ENCODE assay signal across 9 cellular contexts in the genomic region with DNA sequence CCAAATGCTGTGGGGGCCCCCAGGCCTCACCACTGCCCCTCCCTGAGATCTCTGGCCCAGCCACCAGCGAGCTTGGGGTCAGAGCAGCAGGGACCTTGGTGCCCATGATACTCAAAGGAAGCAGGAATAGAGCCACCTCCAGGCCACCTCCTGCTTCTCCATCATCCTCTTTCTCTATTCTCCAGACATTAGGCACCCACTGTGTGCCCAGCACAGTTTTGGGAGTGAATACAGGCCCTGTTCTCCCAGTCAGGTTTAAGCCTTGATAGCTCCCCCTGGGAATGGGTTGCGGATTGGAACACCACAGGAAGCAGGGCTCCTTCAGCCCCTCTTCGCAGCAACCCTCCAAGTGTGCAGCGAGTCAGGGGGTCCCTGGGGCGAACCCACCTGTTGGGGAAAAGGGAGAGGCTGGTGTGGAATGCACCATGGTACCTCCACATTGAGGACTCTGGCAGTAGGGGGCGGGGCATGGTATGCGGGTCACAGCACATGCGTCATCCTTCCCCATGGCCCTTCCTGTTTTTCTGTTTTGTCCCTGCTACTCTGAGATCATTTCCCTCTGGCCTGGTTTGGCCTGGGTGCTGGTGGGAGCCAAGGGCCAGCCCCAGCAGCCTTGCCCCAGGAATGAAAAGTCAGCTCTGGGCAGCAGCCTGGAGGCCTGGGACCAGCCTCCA. TPM values are rescaled to one million over a fixed set of nuclear protein-coding genes. Genes with fewer than 3 reads are reported as not detected.
DNase-seq lines count a peak whose midpoint lies in the region; ATAC-seq, FAIRE-seq and TF ChIP-seq lines count a peak whose summit lies in the region.
"Had no signal": no experiment of that assay in that cellular context is flagged by ENCODE, and none has a peak within 500 bp of the region (broad histone marks: within the 10 kb centered on the region; RNA-seq: fewer than 3 reads in every experiment).

No MANE protein-coding gene starts in this region.

- no peak overlapping the region for H2AK9ac ChIP-seq in IMR-90 (replicated peaks; ENCODE audit: low read depth, low read length, poor library complexity)

- no peak overlapping the region for H2BK15ac ChIP-seq in IMR-90 (ENCODE audit: low read depth, low read length)

- no peak overlapping the region; a peak in 1 of 4 replicates for H4K8ac ChIP-seq in IMR-90 (ENCODE audit: low read depth in 2 of 2, low read length in 2 of 2)

- H3K27me3 Mint-ChIP-seq in brain = peaks cover 2% of the 10 kb centered on the region

- no TSS peak for BruUV-seq in IMR-90 (replicated peaks; lab: Mats Ljungman, UMichigan)

- no peak overlapping the region for H3K4me2 ChIP-seq in IMR-90 (ENCODE audit: low read depth, low read length)

- POLR2A ChIA-PET in IMR-90 (lab: Charles Lee; ENCODE audit: unreplicated experiment) = no interaction called here

- peak overlapping the region; percentile 40; the same call in 1 of the 2 replicates for H2AK5ac ChIP-seq in IMR-90 (ENCODE audit: low read depth, low read length)

- H3K27ac ChIP-seq in IMR-90 (ENCODE audit: insufficient read depth, low read length) (no peak overlapping the region), subcutaneous abdominal adipose tissue (ENCODE audit: low read depth, low read length) (peak overlapping the region; percentile 92)

- H3K4ac ChIP-seq in IMR-90 (ENCODE audit: low read depth, low read length) = 0 out of 2 replicates have a peak overlapping the region, but pooled peaks have one; percentile 42

- H3K9ac ChIP-seq in IMR-90 (ENCODE audit: low read depth, low read length) = no peak overlapping the region
- peak overlapping the region in 4 of 5 donors; percentile 33 to 66 (median 58) for H3K9ac ChIP-seq in subcutaneous abdominal adipose tissue (ENCODE audit: low read length in 5 of 5)

- H4K20me1 ChIP-seq in IMR-90 (ENCODE audit: insufficient read depth, low read length) = peaks cover 64% of the 10 kb centered on the region

- H3K4me3 Mint-ChIP-seq in brain = no peak overlapping the region

- H3K4me3 ChIP-seq in IMR-90 (ENCODE audit: insufficient read depth, low read depth, low read length) (no peak overlapping the region), subcutaneous abdominal adipose tissue (ENCODE audit: low read depth in 1 of 5, low read length in 5 of 5) (peak overlapping the region in 1 of 5 donors; percentile 10)

- peaks cover 34% of the 10 kb centered on the region for H3K36me3 Mint-ChIP-seq in brain

- no peak overlapping the region for H2AFZ ChIP-seq in IMR-90 (replicated peaks; ENCODE audit: low read length, poor library complexity)

- H3K18ac ChIP-seq in IMR-90 (ENCODE audit: low read depth, low read length) = no peak overlapping the region

- H3K9me3 Mint-ChIP-seq in brain = no peaks in the 10 kb centered on the region

- CTCF ChIA-PET in IMR-90 (lab: Yijun Ruan, JAX) = interaction anchor here (0.6 kb wide), 1 partner anchor 10 kb away, joined by 3 read pairs; no protein-coding TSS in a partner anchor

- in situ Hi-C loops in IMR-90 (cut with MboI; ENCODE audit: low sequenced_read_pairs) = no loop called here

- no peak for TF ChIP-seq POLR2A in IMR-90 (IDR thresholded peaks at IDR 0.05; ENCODE audit: low read depth, low read length)

- no peak for ATAC-seq in IMR-90 (ENCODE audit: low read depth)
- ATAC-seq in left ventricle myocardium superior = peak; percentile 60
- ATAC-seq in GM18517 (IDR thresholded peaks at IDR 0.05; ENCODE audit: unreplicated experiment) = no peak

- TF ChIP-seq CTCF in IMR-90 (conservative IDR thresholded peaks at IDR 0.05; ENCODE audit: low read depth, low read length) = no peak
- no peak for TF ChIP-seq CTCF in brain (conservative IDR thresholded peaks at IDR 0.05)

- dilution Hi-C loops in IMR-90 (cut with HindIII; ENCODE audit: low sequenced_read_pairs, unreplicated experiment) = no loop called here

- no peak overlapping the region for H3K14ac ChIP-seq in IMR-90 (replicated peaks; ENCODE audit: low read depth, low read length)

- H4K5ac ChIP-seq in IMR-90 (ENCODE audit: low read depth, low read length) = no peak overlapping the region

- H3K9me1 ChIP-seq in IMR-90 (ENCODE audit: insufficient read depth, low read length) = peaks cover 19% of the 10 kb centered on the region

- H3K79me1 ChIP-seq in IMR-90 (ENCODE audit: low read depth in 1 of 2, low read length in 2 of 2) = peaks cover 18 to 81% of the 10 kb centered on the region in 2 experiments

- peak overlapping the region in 4 of 5 experiments; percentile 36 to 75 (median 67) for H3K27ac Mint-ChIP-seq in brain

- H3K27me3 ChIP-seq in IMR-90 (ENCODE audit: control insufficient read depth, insufficient read depth, low read length) (no peaks in the 10 kb centered on the region), subcutaneous abdominal adipose tissue (ENCODE audit: control insufficient read depth in 5 of 5, insufficient read depth in 4 of 5, low read length in 5 of 5) (no peaks in the 10 kb centered on the region)

- no peak overlapping the region for H2BK20ac ChIP-seq in IMR-90 (ENCODE audit: low read depth, low read length)

- H4K91ac ChIP-seq in IMR-90 (ENCODE audit: insufficient read depth, low read depth, low read length) = no peak overlapping the region

- DNase-seq in IMR-90 (no peak), left ventricle myocardium superior (peak; percentile 79), NCI-H2196 (lab: John Stamatoyannopoulos, UW; ENCODE audit: unreplicated experiment) (no peak), SHP77 (lab: John Stamatoyannopoulos, UW) (no peak), HTR-8/SVneo (ENCODE audit: insufficient read length, low spot score) (no peak)
- DNase-seq: NCI-H446 had no signal

- H3K23ac ChIP-seq in IMR-90 (ENCODE audit: low read depth, low read length) = no peak overlapping the region

- peak overlapping the region; percentile 21 for H2BK5ac ChIP-seq in IMR-90 (ENCODE audit: low read depth, low read length, poor library complexity, severe bottlenecking)

- no peaks in the 10 kb centered on the region for H3K9me3 ChIP-seq in IMR-90 (ENCODE audit: control insufficient read depth, insufficient read depth, low read length)
- H3K9me3 ChIP-seq in subcutaneous abdominal adipose tissue (ENCODE audit: control insufficient read depth in 5 of 5, low read length in 5 of 5) = peaks cover 0 to 10% (median 6%) of the 10 kb centered on the region in 5 donors

- TF ChIP-seq RAD21 in IMR-90 (IDR thresholded peaks at IDR 0.05; ENCODE audit: low read length) = no peak

- 80% methylated on average over 2 of the region's 8 CpGs; no CpG with 5 or more reads in 1 of the 2 experiments for WGBS in IMR-90 (ENCODE audit: extremely low coverage in 2 of 2, insufficient read length in 1 of 2), 2 experiments

- peaks cover 48% of the 10 kb centered on the region for H3K4me1 Mint-ChIP-seq in brain

- FAIRE-seq in HTR-8/SVneo (lab: Jason Lieb, UNC) = no peak

- no peak overlapping the region for H3K56ac ChIP-seq in IMR-90 (ENCODE audit: extremely low read depth, insufficient read depth, low read length)

- peaks cover 21% of the 10 kb centered on the region for H3K4me1 ChIP-seq in IMR-90 (ENCODE audit: control insufficient read depth, insufficient read depth, low read length)
- peaks cover 15 to 77% (median 53%) of the 10 kb centered on the region in 5 donors for H3K4me1 ChIP-seq in subcutaneous abdominal adipose tissue (ENCODE audit: control insufficient read depth in 5 of 5, insufficient read depth in 5 of 5, low read length in 5 of 5)

- H2BK120ac ChIP-seq in IMR-90 (ENCODE audit: low read depth, low read length) = no peak overlapping the region

- peaks cover 59% of the 10 kb centered on the region for H3K36me3 ChIP-seq in IMR-90 (ENCODE audit: control insufficient read depth, insufficient read depth, low read length)
- peaks cover 0 to 89% (median 70%) of the 10 kb centered on the region in 5 donors for H3K36me3 ChIP-seq in subcutaneous abdominal adipose tissue (ENCODE audit: control insufficient read depth in 5 of 5, insufficient read depth in 5 of 5, low read length in 5 of 5)

- intact Hi-C loops in IMR-90 (cut with micrococcal nuclease) = no loop called here
- intact Hi-C loops in left ventricle myocardium superior (cut with micrococcal nuclease) = no loop called here

TF ChIP-seq in IMR-90, 13 proteins besides CTCF, POLR2A, EP300 and RAD21 (continues in another document):
- TF ChIP-seq MXI1 (IDR thresholded peaks at IDR 0.05; ENCODE audit: borderline replicate concordance, low read depth, low read length) (no peak), CHD1 (IDR thresholded peaks at IDR 0.05; ENCODE audit: low read depth, low read length) (no peak), MAZ (IDR thresholded peaks at IDR 0.05; ENCODE audit: borderline replicate concordance, low read depth, low read length) (no peak), BHLHE40 (IDR thresholded peaks at IDR 0.05; ENCODE audit: low read depth, low read length) (no peak)

RNA-seq across cellular contexts. Expression of gene SEMA3B, which starts 14.2 kb away (rescaled TPM):
- 3.9 and 4.3 TPM in 2 replicates for total RNA-seq in IMR-90 (2012; rRNA removed)
- polyA plus RNA-seq in IMR-90 (2012; rRNA removed) = 29.3 and 34.3 TPM in 2 replicates
- 22.0 and 34.4 TPM in 2 replicates for polyA plus RNA-seq in IMR-90 (2012; cell fraction: cytosol; rRNA removed)
- 153 and 393 TPM in 2 replicates for polyA plus RNA-seq in IMR-90 (2012; cell fraction: nucleus; rRNA removed; ENCODE audit: low replicate concordance)
- polyA plus RNA-seq in brain (ENCODE audit: insufficient read depth, low read depth, low replicate concordance) = 60.5 TPM
- total RNA-seq in left ventricle myocardium superior = 20.6 TPM

RNA-seq across cellular contexts. Expression of gene GNAI2, which starts 18.7 kb away (rescaled TPM):
- 816 and 867 TPM in 2 replicates for total RNA-seq in IMR-90 (2012; rRNA removed)
- 1,079 and 1,150 TPM in 2 replicates for polyA plus RNA-seq in IMR-90 (2012; rRNA removed)
- 411 and 787 TPM in 2 replicates for polyA plus RNA-seq in IMR-90 (2012; cell fraction: cytosol; rRNA removed)
- polyA plus RNA-seq in IMR-90 (2012; cell fraction: nucleus; rRNA removed; ENCODE audit: low replicate concordance) = 281 and 349 TPM in 2 replicates
- polyA plus RNA-seq in brain (ENCODE audit: insufficient read depth, low read depth, low replicate concordance) = 348 TPM
- 137 TPM for total RNA-seq in left ventricle myocardium superior

RNA-seq across cellular contexts. Expression of gene LSMEM2, which starts 24.2 kb away (rescaled TPM):
- total RNA-seq in IMR-90 (2012; rRNA removed) (under 0.01 TPM in 2 replicates), left ventricle myocardium superior (31.6 TPM)
- polyA plus RNA-seq in IMR-90 (2012; rRNA removed) (not detected in 2 replicates), brain (ENCODE audit: insufficient read depth, low read depth, low replicate concordance) (0.51 TPM)
- not detected in 2 replicates for polyA plus RNA-seq in IMR-90 (2012; cell fraction: cytosol; rRNA removed)
- 0.37 and 0.52 TPM in 2 replicates for polyA plus RNA-seq in IMR-90 (2012; cell fraction: nucleus; rRNA removed; ENCODE audit: low replicate concordance)

RNA-seq across cellular contexts. Expression of gene IFRD2, which starts 37.5 kb away (rescaled TPM):
- total RNA-seq in IMR-90 (2012; rRNA removed) (48.6 and 52.7 TPM in 2 replicates), left ventricle myocardium superior (79.3 TPM)
- polyA plus RNA-seq in IMR-90 (2012; rRNA removed) (79.1 and 85.2 TPM in 2 replicates), brain (ENCODE audit: insufficient read depth, low read depth, low replicate concordance) (16.7 TPM)
- 68.9 and 69.3 TPM in 2 replicates for polyA plus RNA-seq in IMR-90 (2012; cell fraction: cytosol; rRNA removed)
- 164 and 342 TPM in 2 replicates for polyA plus RNA-seq in IMR-90 (2012; cell fraction: nucleus; rRNA removed; ENCODE audit: low replicate concordance)

RNA-seq across cellular contexts. Expression of gene HYAL3, which starts 44.5 kb away (rescaled TPM):
- total RNA-seq in IMR-90 (2012; rRNA removed) = 2.2 and 2.7 TPM in 2 replicates
- 5.7 and 7.6 TPM in 2 replicates for polyA plus RNA-seq in IMR-90 (2012; rRNA removed)
- polyA plus RNA-seq in IMR-90 (2012; cell fraction: cytosol; rRNA removed) = 7.4 and 11.3 TPM in 2 replicates
- polyA plus RNA-seq in IMR-90 (2012; cell fraction: nucleus; rRNA removed; ENCODE audit: low replicate concordance) = 4.6 and 10.7 TPM in 2 replicates
- 4.2 TPM for polyA plus RNA-seq in brain (ENCODE audit: insufficient read depth, low read depth, low replicate concordance)
- 0.92 TPM for total RNA-seq in left ventricle myocardium superior

Comparison
In these comparisons a context has a peak if more than half of its experiments do, and no peak if none do; other contexts are left out.
1. RNA of gene LSMEM2, which starts 24.2 kb away (total RNA-seq): 31.6 TPM in left ventricle myocardium superior (single experiment); under 0.01 TPM in IMR-90; every median in the first group is over 10 times any median in the second.